In genomic region chr1:245301921-245302320, GRCh38 we compare ENCODE assay signal across 22 cellular contexts.
A peak's percentile ranks its signal among the peaks of the same experiment; 100 is the strongest.
DNase-seq lines count a peak whose midpoint lies in the region; ATAC-seq, FAIRE-seq and TF ChIP-seq lines count a peak whose summit lies in the region.
"Had no signal": no experiment of that assay in that cellular context is flagged by ENCODE, and none has a peak within 500 bp of the region (broad histone marks: within the 10 kb centered on the region; RNA-seq: fewer than 3 reads in every experiment).

No MANE protein-coding gene starts in this region.

- H3K36me3 Mint-ChIP-seq in astrocyte (ENCODE audit: low read depth, unreplicated experiment), result peaks cover 3% of the 10 kb centered on the region

- no peak for FAIRE-seq in astrocyte (lab: Jason Lieb, UNC)
- FAIRE-seq: A204.1, D721Med had no signal

- H3K9ac ChIP-seq in astrocyte (ENCODE audit: low read length), result no peak overlapping the region
- no peak overlapping the region for H3K9ac ChIP-seq in neural cell (ENCODE audit: low read length)

- H3K4me3 ChIP-seq in AG10803 (ENCODE audit: low read length) (no peak overlapping the region), astrocyte (ENCODE audit: insufficient read depth, low read depth, low read length) (no peak overlapping the region), neural cell (ENCODE audit: low read length) (no peak overlapping the region)
- no peak overlapping the region for H3K4me3 ChIP-seq in effector memory CD4-positive, alpha-beta T cell (ENCODE audit: insufficient read depth, low read depth, low read length, poor library complexity, severe bottlenecking)
- H3K4me3 ChIP-seq: HAP-1, PC-9 had no signal

- no peak overlapping the region for H3K27ac ChIP-seq in astrocyte (ENCODE audit: low read depth, low read length)
- no peak overlapping the region for H3K27ac ChIP-seq in neural cell (ENCODE audit: low read length)
- no peak overlapping the region for H3K27ac ChIP-seq in effector memory CD4-positive, alpha-beta T cell (ENCODE audit: insufficient read depth, low read length, poor library complexity, severe bottlenecking)
- H3K27ac ChIP-seq: PC-9 had no signal

- no peak for TF ChIP-seq EP300 in neural cell (conservative IDR thresholded peaks at IDR 0.05; ENCODE audit: poor library complexity, severe bottlenecking)

- TF ChIP-seq RAD21 in neural cell (conservative IDR thresholded peaks at IDR 0.05), result no peak

- H3K9me2 ChIP-seq in neural cell (ENCODE audit: insufficient read depth, low read length), result no peaks in the 10 kb centered on the region

- H3K9me3 Mint-ChIP-seq in astrocyte (ENCODE audit: unreplicated experiment), result no peaks in the 10 kb centered on the region

- TF ChIP-seq CTCF in AG10803 (conservative IDR thresholded peaks at IDR 0.05; ENCODE audit: low read length) (no peak), astrocyte (IDR thresholded peaks at IDR 0.05; ENCODE audit: insufficient read depth, low read depth, low read length) (no peak), neural cell (IDR thresholded peaks at IDR 0.05; ENCODE audit: poor library complexity, severe bottlenecking) (no peak)

- H3K27me3 ChIP-seq in astrocyte (ENCODE audit: insufficient read depth, low read length) (peaks cover 3% of the 10 kb centered on the region), neural cell (ENCODE audit: insufficient read depth, low read depth, low read length) (no peaks in the 10 kb centered on the region)
- H3K27me3 ChIP-seq in effector memory CD4-positive, alpha-beta T cell (replicated peaks; ENCODE audit: control insufficient read depth, insufficient read depth, low read length, poor library complexity, severe bottlenecking), result no peaks in the 10 kb centered on the region
- H3K27me3 ChIP-seq: BE2C had no signal

- H3K9me3 ChIP-seq in astrocyte (ENCODE audit: insufficient read depth, low read depth, low read length), result no peaks in the 10 kb centered on the region
- no peaks in the 10 kb centered on the region for H3K9me3 ChIP-seq in neural cell (ENCODE audit: low read length)
- H3K9me3 ChIP-seq in effector memory CD4-positive, alpha-beta T cell (ENCODE audit: control insufficient read depth, low read length), result no peaks in the 10 kb centered on the region
- H3K9me3 ChIP-seq: BE2C, HAP-1 had no signal

- H3K4me3 Mint-ChIP-seq in astrocyte (ENCODE audit: unreplicated experiment), result no peak overlapping the region

- H3F3A ChIP-seq in neural cell (ENCODE audit: insufficient read depth, low read length, poor library complexity, severe bottlenecking), result no peaks in the 10 kb centered on the region

- peak; percentile 22 for DNase-seq in AG10803 (ENCODE audit: low read depth)
- DNase-seq in astrocyte (ENCODE audit: low read depth), result no peak
- DNase-seq in fibroblast of peridontal ligament (ENCODE audit: extremely low read depth), result peak; percentile 71
- DNase-seq in effector memory CD4-positive, alpha-beta T cell, result no peak
- no peak for DNase-seq in NK-92 (lab: John Stamatoyannopoulos, UW; ENCODE audit: unreplicated experiment)
- DNase-seq: BE2C, EL, GF-D8, MM.1S, NCI-H1048, NCI-H1417 treated with DMSO at 0.1 percent for 48 hours, NCI-H187, NCI-H446, NCI-H526, PC-9, RPMI8226, SHP77 treated with DMSO at 0.1 percent for 48 hours had no signal

- no peaks in the 10 kb centered on the region for H3K4me1 ChIP-seq in astrocyte (ENCODE audit: insufficient read depth, low read length)
- H3K4me1 ChIP-seq in effector memory CD4-positive, alpha-beta T cell (ENCODE audit: control insufficient read depth, insufficient read depth, low read length, poor library complexity, severe bottlenecking), result no peaks in the 10 kb centered on the region
- H3K4me1 ChIP-seq: HAP-1 had no signal

- peak overlapping the region; percentile 77 for H3K27ac Mint-ChIP-seq in astrocyte (ENCODE audit: unreplicated experiment)

- H3K4me2 ChIP-seq in astrocyte (ENCODE audit: low read length), result no peak overlapping the region
- no peak overlapping the region for H3K4me2 ChIP-seq in neural cell (ENCODE audit: low read length)
- H3K4me2 ChIP-seq: PC-9 had no signal

- ATAC-seq in GM18498 (IDR thresholded peaks at IDR 0.05; ENCODE audit: unreplicated experiment), result no peak

- H4K20me1 ChIP-seq in astrocyte (ENCODE audit: insufficient read depth, low read length) (peaks cover 27% of the 10 kb centered on the region), neural cell (ENCODE audit: insufficient read depth) (no peaks in the 10 kb centered on the region)

- no peaks in the 10 kb centered on the region for H3K27me3 Mint-ChIP-seq in astrocyte (ENCODE audit: low read depth, unreplicated experiment)

- H2AFZ ChIP-seq in astrocyte (ENCODE audit: low read depth, low read length) (no peak overlapping the region), neural cell (ENCODE audit: low read depth, low read length) (no peak overlapping the region)
- H2AFZ ChIP-seq: PC-9 had no signal

- no peaks in the 10 kb centered on the region for H3K36me3 ChIP-seq in astrocyte (ENCODE audit: insufficient read depth, low read length)
- no peaks in the 10 kb centered on the region for H3K36me3 ChIP-seq in neural cell (ENCODE audit: insufficient read depth, low read length)
- no peaks in the 10 kb centered on the region for H3K36me3 ChIP-seq in effector memory CD4-positive, alpha-beta T cell (ENCODE audit: control insufficient read depth, insufficient read depth, low read length)
- H3K36me3 ChIP-seq: BE2C, HAP-1 had no signal

- peaks cover 7% of the 10 kb centered on the region for H3K4me1 Mint-ChIP-seq in astrocyte (ENCODE audit: low read depth, unreplicated experiment)

- H3K79me2 ChIP-seq in astrocyte (ENCODE audit: insufficient read depth, low read length) (no peaks in the 10 kb centered on the region), neural cell (replicated peaks; ENCODE audit: insufficient read depth, low read length) (no peaks in the 10 kb centered on the region)

TF ChIP-seq in neural cell, 6 proteins besides CTCF, POLR2A, EP300 and RAD21:
- TF ChIP-seq POLR2AphosphoS5 (IDR thresholded peaks at IDR 0.05) (peak; percentile 20), REST (IDR thresholded peaks at IDR 0.05; ENCODE audit: borderline replicate concordance) (no peak)

Comparison
In these comparisons a context has a peak if more than half of its experiments do, and no peak if none do; other contexts are left out.
1. DNase-seq: peak in AG10803 (single experiment) and fibroblast of peridontal ligament (single experiment); none in astrocyte (single experiment), effector memory CD4-positive, alpha-beta T cell (0 of 3) and NK-92 (single experiment).